Comparison of ENCODE assay signal across 1 cellular context in genomic region chr2:216659301-216659700, GRCh38.
TF ChIP-seq lines count a peak whose summit lies in the region.

No MANE protein-coding gene starts in this region.

TF ChIP-seq in HepG2, 621 proteins besides CTCF, POLR2A, EP300 and RAD21:
- TF ChIP-seq HIC2 (CRISPR knock-in tag; IDR thresholded peaks at IDR 0.05; ENCODE audit: low read depth) (peak; percentile 8; the same call in 1 of the 2 replicates), ZBTB20 (CRISPR knock-in tag; IDR thresholded peaks at IDR 0.05; ENCODE audit: borderline replicate concordance, low read depth) (no peak), ZNF572 (CRISPR knock-in tag; IDR thresholded peaks at IDR 0.05) (0 out of 2 replicates have a peak, but pooled peaks have one; percentile 48), MTA1 (CRISPR knock-in tag; IDR thresholded peaks at IDR 0.05; ENCODE audit: borderline replicate concordance) (no peak), ZNF687 (CRISPR knock-in tag; IDR thresholded peaks at IDR 0.05) (peak; percentile 29; the same call in 1 of the 2 replicates)
